Comparison of ENCODE assay signal across 7 cellular contexts in genomic region chr15:28514128-28514527, GRCh38. TPM values are rescaled to one million over a fixed set of nuclear protein-coding genes. Genes with fewer than 3 reads are reported as not detected.
"Had no signal": no experiment of that assay in that cellular context is flagged by ENCODE, and none has a peak within 500 bp of the region (broad histone marks: within the 10 kb centered on the region; RNA-seq: fewer than 3 reads in every experiment).

No MANE protein-coding gene starts in this region.

RNA-seq across cellular contexts. Expression of gene GOLGA8G, which starts 18.6 kb away (rescaled TPM):
- total RNA-seq: GM23248, H4, H7, HepG2, HT1080 had no signal
- polyA plus RNA-seq: GM23248, HepG2, IgD-negative memory B cell had no signal

RNA-seq across cellular contexts. Expression of gene GOLGA6L25, which starts 39.2 kb away (rescaled TPM):
- total RNA-seq: GM23248, H4, H7, HepG2, HFFc6, HT1080 had no signal
- polyA plus RNA-seq: GM23248, HepG2, IgD-negative memory B cell had no signal
